ENCODE assay signal across 1 cellular context in the genomic region with DNA sequence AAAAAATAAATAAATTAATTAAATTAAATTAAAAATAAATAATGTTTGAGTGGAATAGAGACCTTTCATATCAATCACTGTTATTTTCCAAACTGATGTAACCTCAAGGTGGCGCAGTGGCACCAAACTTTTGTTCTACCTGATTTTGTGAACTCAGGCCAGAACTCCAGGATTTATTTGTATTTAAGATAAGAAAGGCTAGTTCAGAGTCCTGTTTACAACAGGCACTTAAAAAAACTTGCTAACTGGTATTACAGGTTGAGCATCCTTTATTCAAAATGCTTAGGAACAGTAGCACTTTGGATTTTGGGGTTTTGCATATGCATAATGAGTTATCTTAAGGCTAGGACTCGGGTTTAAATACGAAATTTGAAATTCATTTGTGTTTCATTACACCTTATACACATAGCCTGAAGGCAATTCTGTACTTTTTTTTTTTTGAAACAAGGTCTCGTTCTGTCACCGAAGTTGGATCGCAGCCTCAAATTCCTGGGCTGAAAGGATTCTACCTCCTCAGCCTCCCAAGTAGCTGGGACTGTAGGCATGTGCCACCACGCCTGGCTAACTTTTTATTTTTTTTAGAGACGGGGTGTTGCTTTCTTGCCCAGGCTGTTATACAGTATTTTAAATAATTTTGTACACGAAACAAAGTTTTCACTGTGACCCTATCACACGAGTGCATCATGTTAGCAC.
TF ChIP-seq lines count a peak whose summit lies in the region.

No MANE protein-coding gene starts in this region.

TF ChIP-seq in SK-N-SH, 30 proteins besides CTCF, POLR2A, EP300 and RAD21 (continued from another document):
- TF ChIP-seq, protein P1, sequence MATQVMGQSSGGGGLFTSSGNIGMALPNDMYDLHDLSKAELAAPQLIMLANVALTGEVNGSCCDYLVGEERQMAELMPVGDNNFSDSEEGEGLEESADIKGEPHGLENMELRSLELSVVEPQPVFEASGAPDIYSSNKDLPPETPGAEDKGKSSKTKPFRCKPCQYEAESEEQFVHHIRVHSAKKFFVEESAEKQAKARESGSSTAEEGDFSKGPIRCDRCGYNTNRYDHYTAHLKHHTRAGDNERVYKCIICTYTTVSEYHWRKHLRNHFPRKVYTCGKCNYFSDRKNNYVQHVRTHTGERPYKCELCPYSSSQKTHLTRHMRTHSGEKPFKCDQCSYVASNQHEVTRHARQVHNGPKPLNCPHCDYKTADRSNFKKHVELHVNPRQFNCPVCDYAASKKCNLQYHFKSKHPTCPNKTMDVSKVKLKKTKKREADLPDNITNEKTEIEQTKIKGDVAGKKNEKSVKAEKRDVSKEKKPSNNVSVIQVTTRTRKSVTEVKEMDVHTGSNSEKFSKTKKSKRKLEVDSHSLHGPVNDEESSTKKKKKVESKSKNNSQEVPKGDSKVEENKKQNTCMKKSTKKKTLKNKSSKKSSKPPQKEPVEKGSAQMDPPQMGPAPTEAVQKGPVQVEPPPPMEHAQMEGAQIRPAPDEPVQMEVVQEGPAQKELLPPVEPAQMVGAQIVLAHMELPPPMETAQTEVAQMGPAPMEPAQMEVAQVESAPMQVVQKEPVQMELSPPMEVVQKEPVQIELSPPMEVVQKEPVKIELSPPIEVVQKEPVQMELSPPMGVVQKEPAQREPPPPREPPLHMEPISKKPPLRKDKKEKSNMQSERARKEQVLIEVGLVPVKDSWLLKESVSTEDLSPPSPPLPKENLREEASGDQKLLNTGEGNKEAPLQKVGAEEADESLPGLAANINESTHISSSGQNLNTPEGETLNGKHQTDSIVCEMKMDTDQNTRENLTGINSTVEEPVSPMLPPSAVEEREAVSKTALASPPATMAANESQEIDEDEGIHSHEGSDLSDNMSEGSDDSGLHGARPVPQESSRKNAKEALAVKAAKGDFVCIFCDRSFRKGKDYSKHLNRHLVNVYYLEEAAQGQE (IDR thresholded peaks at IDR 0.05; ENCODE audit: low read depth, low read length): no peak
- TF ChIP-seq, protein P2, sequence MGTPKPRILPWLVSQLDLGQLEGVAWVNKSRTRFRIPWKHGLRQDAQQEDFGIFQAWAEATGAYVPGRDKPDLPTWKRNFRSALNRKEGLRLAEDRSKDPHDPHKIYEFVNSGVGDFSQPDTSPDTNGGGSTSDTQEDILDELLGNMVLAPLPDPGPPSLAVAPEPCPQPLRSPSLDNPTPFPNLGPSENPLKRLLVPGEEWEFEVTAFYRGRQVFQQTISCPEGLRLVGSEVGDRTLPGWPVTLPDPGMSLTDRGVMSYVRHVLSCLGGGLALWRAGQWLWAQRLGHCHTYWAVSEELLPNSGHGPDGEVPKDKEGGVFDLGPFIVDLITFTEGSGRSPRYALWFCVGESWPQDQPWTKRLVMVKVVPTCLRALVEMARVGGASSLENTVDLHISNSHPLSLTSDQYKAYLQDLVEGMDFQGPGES (IDR thresholded peaks at IDR 0.05; ENCODE audit: low read depth, low read length): no peak
- TF ChIP-seq FOSL2 (IDR thresholded peaks at IDR 0.05; ENCODE audit: borderline replicate concordance, low read depth): no peak
- TF ChIP-seq SIN3A (IDR thresholded peaks at IDR 0.05; ENCODE audit: borderline replicate concordance, low read depth, low read length): no peak
- no peak for TF ChIP-seq RXRA (IDR thresholded peaks at IDR 0.05; ENCODE audit: borderline replicate concordance, low read depth)
- TF ChIP-seq NFIC (IDR thresholded peaks at IDR 0.05; ENCODE audit: borderline replicate concordance): no peak
- TF ChIP-seq NRF1 (IDR thresholded peaks at IDR 0.05; ENCODE audit: low read depth, low read length): no peak
- TF ChIP-seq, protein P3, sequence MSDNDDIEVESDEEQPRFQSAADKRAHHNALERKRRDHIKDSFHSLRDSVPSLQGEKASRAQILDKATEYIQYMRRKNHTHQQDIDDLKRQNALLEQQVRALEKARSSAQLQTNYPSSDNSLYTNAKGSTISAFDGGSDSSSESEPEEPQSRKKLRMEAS (IDR thresholded peaks at IDR 0.05; ENCODE audit: low read depth): no peak
- no peak for TF ChIP-seq TAF1 (IDR thresholded peaks at IDR 0.05; ENCODE audit: borderline replicate concordance, low read depth, low read length)
- TF ChIP-seq, protein P4, sequence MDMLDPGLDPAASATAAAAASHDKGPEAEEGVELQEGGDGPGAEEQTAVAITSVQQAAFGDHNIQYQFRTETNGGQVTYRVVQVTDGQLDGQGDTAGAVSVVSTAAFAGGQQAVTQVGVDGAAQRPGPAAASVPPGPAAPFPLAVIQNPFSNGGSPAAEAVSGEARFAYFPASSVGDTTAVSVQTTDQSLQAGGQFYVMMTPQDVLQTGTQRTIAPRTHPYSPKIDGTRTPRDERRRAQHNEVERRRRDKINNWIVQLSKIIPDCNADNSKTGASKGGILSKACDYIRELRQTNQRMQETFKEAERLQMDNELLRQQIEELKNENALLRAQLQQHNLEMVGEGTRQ (IDR thresholded peaks at IDR 0.05; ENCODE audit: borderline replicate concordance, low read depth, low read length): no peak
- no peak for TF ChIP-seq TCF12 (IDR thresholded peaks at IDR 0.05)
- TF ChIP-seq POLR2AphosphoS5 (IDR thresholded peaks at IDR 0.05; ENCODE audit: low read depth, low read length): no peak
- TF ChIP-seq JUND (IDR thresholded peaks at IDR 0.05): no peak
- no peak for TF ChIP-seq RCOR1 (IDR thresholded peaks at IDR 0.05; ENCODE audit: low read length)
- TF ChIP-seq YY1 (IDR thresholded peaks at IDR 0.05; ENCODE audit: low read depth): no peak
